2 cellular contexts compared by ENCODE assay signal in the genomic region with DNA sequence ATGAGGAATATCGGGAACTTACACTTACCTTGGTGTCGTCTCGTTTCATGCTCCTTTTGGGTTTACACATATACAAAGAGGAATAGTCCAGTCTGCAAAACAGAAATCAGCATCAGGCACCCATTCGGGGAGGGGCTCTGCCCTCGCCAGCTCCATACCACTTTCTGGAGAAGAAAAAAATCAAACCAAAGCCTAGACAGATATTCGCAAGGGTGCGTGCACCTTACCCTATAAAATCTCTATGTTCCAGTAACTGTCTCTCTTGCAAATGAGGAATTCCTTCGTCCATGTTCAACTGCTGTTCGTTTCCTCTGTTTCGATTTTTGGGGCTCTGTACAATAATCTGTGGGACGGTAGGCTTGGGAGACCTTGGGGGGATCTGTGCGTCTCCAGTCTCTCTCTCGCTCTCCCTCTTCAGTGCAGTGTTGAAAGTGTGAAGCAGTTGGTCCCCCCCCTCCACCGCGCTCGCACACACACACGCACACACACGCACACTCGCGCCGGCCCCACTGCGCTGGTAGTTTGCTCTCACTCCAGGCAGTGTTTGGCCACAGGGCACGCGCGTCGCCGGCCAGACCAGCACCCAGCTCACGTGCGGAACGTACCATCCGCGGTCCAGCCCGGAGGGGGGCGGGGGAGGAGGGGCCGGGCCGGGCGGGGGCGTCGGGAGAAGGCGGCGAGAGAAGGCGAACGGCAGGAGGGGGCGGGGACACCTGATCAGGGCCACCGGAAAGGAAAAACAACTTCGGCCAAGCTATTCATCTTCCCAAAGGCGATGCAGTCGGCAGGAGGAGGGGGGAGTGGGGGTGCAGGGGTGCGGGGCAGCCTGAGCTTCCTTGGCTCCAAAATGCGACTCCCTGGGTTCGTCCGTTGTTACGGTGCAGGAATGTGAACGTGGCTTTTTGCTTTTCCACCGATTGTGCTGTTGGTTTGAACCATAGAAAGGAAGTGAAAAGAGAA.
TF ChIP-seq lines count a peak whose summit lies in the region.

BHLHE41 (minus strand) TSS at position 547 of the 960 bp plus-strand sequence; CDS start at position 289, 258 bp downstream.

TF ChIP-seq in HCT116, 20 proteins besides CTCF, POLR2A, EP300 and RAD21:
- TF ChIP-seq, protein P1, sequence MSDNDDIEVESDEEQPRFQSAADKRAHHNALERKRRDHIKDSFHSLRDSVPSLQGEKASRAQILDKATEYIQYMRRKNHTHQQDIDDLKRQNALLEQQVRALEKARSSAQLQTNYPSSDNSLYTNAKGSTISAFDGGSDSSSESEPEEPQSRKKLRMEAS (IDR thresholded peaks at IDR 0.05) = 0 out of 2 replicates have a peak, but pooled peaks have one; percentile 57
- TF ChIP-seq TCF7L2 (IDR thresholded peaks at IDR 0.05; ENCODE audit: borderline replicate concordance, extremely low read depth, insufficient read depth, insufficient read length) = peak; percentile 29
- TF ChIP-seq CEBPB (IDR thresholded peaks at IDR 0.05; ENCODE audit: low read depth) = no peak
- TF ChIP-seq, protein P2, sequence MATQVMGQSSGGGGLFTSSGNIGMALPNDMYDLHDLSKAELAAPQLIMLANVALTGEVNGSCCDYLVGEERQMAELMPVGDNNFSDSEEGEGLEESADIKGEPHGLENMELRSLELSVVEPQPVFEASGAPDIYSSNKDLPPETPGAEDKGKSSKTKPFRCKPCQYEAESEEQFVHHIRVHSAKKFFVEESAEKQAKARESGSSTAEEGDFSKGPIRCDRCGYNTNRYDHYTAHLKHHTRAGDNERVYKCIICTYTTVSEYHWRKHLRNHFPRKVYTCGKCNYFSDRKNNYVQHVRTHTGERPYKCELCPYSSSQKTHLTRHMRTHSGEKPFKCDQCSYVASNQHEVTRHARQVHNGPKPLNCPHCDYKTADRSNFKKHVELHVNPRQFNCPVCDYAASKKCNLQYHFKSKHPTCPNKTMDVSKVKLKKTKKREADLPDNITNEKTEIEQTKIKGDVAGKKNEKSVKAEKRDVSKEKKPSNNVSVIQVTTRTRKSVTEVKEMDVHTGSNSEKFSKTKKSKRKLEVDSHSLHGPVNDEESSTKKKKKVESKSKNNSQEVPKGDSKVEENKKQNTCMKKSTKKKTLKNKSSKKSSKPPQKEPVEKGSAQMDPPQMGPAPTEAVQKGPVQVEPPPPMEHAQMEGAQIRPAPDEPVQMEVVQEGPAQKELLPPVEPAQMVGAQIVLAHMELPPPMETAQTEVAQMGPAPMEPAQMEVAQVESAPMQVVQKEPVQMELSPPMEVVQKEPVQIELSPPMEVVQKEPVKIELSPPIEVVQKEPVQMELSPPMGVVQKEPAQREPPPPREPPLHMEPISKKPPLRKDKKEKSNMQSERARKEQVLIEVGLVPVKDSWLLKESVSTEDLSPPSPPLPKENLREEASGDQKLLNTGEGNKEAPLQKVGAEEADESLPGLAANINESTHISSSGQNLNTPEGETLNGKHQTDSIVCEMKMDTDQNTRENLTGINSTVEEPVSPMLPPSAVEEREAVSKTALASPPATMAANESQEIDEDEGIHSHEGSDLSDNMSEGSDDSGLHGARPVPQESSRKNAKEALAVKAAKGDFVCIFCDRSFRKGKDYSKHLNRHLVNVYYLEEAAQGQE (IDR thresholded peaks at IDR 0.05; ENCODE audit: low read depth) = no peak
- no peak for TF ChIP-seq JUND (IDR thresholded peaks at IDR 0.05)
- TF ChIP-seq, protein P3, sequence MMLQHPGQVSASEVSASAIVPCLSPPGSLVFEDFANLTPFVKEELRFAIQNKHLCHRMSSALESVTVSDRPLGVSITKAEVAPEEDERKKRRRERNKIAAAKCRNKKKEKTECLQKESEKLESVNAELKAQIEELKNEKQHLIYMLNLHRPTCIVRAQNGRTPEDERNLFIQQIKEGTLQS (IDR thresholded peaks at IDR 0.05) = no peak
- TF ChIP-seq SP1 (IDR thresholded peaks at IDR 0.05; ENCODE audit: low read depth) = 0 out of 2 replicates have a peak, but pooled peaks have one; percentile 4
TF ChIP-seq in HCT116: peak in this region for 3.

TF ChIP-seq in endothelial cell of umbilical vein, 7 proteins besides CTCF, POLR2A, EP300 and RAD21:
- TF ChIP-seq POLR2AphosphoS5 (IDR thresholded peaks at IDR 0.05; ENCODE audit: insufficient read depth, low read depth, low read length) = no peak
- TF ChIP-seq JUN (IDR thresholded peaks at IDR 0.05; ENCODE audit: borderline replicate concordance, insufficient read depth, insufficient read length, low read depth) = no peak
- no peak for TF ChIP-seq GATA2 (IDR thresholded peaks at IDR 0.05; ENCODE audit: insufficient read depth, insufficient read length, low read depth, low read length)
- TF ChIP-seq, protein P1 (IDR thresholded peaks at IDR 0.05; ENCODE audit: insufficient read depth, insufficient read length) = peak; percentile 14
- TF ChIP-seq EZH2 (IDR thresholded peaks at IDR 0.05; ENCODE audit: borderline replicate concordance, low read depth, low read length, severe bottlenecking) = peak; percentile 81
